ENCODE assay signal across 13 cellular contexts in the genomic region with DNA sequence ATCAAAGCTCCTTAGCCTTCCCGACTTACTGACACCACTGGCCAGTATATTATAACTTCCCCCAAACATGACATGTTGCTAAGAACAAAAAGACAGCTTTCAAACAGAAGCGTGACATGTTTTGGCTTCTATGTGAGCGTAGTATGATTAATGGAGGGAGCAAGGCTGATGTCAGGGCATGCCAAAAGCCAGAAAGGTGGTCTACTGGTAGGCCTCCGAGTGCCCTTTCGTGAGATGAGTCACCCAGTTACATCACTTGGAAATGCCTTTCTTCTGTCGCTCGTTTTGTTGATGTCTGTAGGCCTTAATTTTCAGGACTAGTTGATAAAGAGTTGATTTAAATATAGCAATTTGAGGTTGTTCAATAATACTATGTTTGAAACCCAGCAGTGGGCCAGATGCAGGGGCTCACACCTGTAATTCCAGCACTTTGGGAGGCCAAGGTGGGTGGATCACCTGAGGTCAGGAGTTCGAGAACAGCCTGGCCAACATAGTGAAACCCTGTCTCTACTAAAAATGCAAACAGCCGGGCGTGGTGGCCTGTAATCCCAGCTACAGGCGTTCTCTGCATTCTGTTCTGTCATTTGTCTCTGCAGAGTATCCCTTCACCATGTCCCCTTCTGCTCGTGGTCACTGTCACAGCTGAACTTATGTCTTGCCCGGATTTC. TPM values are rescaled to one million over a fixed set of nuclear protein-coding genes. Genes with fewer than 3 reads are reported as not detected.
DNase-seq lines count a peak whose midpoint lies in the region; ATAC-seq and TF ChIP-seq lines count a peak whose summit lies in the region.
"Had no signal": no experiment of that assay in that cellular context is flagged by ENCODE, and none has a peak within 500 bp of the region (broad histone marks: within the 10 kb centered on the region; RNA-seq: fewer than 3 reads in every experiment).

No MANE protein-coding gene starts in this region.

- ATAC-seq in RWPE2 (ENCODE audit: low read depth) (peak; percentile 14; the same call in 1 of the 3 replicates), HG02610 (IDR thresholded peaks at IDR 0.05; ENCODE audit: unreplicated experiment) (no peak), HG03520 (IDR thresholded peaks at IDR 0.05; ENCODE audit: unreplicated experiment) (no peak), HG02623 (IDR thresholded peaks at IDR 0.05; ENCODE audit: unreplicated experiment) (no peak)
- ATAC-seq: activated CD4-positive, CD25-positive, alpha-beta regulatory T cell treated with anti-CD3 and anti-CD28 coated beads, Interleukin-2, amount 50 U/mL, for 24 hours had no signal

- CTCF ChIA-PET in HEK293T (lab: Yijun Ruan, JAX), result interaction anchor here (0.6 to 1.2 kb wide), 3 partner anchors 8 to 57 kb away, joined by 3 read pairs; no protein-coding TSS in a partner anchor

- TF ChIP-seq POLR2A in esophagus squamous epithelium (IDR thresholded peaks at IDR 0.05), result no peak
- TF ChIP-seq POLR2A in sigmoid colon (IDR thresholded peaks at IDR 0.05), result no peak

- H3K4me3 ChIP-seq in RWPE2 (ENCODE audit: severe bottlenecking), result no peak overlapping the region
- H3K4me3 ChIP-seq in esophagus squamous epithelium, result no peak overlapping the region
- H3K4me3 ChIP-seq in sigmoid colon, result no peak overlapping the region
- H3K4me3 ChIP-seq in right atrium auricular region, result no peak overlapping the region
- H3K4me3 ChIP-seq: BLaER1 treated with 17β-estradiol and CSF1 and Interleukin-3, amounts not matched to agents 10 nM and 100 nM had no signal

- no peaks in the 10 kb centered on the region for H3K4me1 ChIP-seq in RWPE2 (ENCODE audit: insufficient read depth, poor library complexity, severe bottlenecking)
- H3K4me1 ChIP-seq in esophagus squamous epithelium, result peaks cover 0 to 41% (median 15%) of the 10 kb centered on the region in 3 donors
- peaks cover 0 to 88% (median 65%) of the 10 kb centered on the region in 4 donors for H3K4me1 ChIP-seq in sigmoid colon
- H3K4me1 ChIP-seq in right atrium auricular region, result peaks cover 0 to 23% of the 10 kb centered on the region in 2 donors

- no peak for DNase-seq in HEK293T (ENCODE audit: extremely low spot score)
- DNase-seq in RWPE2 (ENCODE audit: low spot score), result no peak
- no peak for DNase-seq in esophagus squamous epithelium (lab: John Stamatoyannopoulos, UW)
- DNase-seq in sigmoid colon, result no peak
- DNase-seq in right atrium auricular region (ENCODE audit: low spot score), result no peak
- DNase-seq: activated T-cell treated with anti-CD3 and anti-CD28 coated beads for 4 hours; naive B cell; stimulated activated naive CD4-positive, alpha-beta T cell treated with Interleukin-2 at 50 U/mL for 16 hours had no signal

- WGBS in esophagus squamous epithelium, 2 donors, result 41 to 61% methylated on average over 13 of the region's 13 CpGs
- WGBS in sigmoid colon, 2 donors, result 79 to 85% methylated on average over 13 of the region's 13 CpGs

- H3K27ac ChIP-seq in RWPE2 (ENCODE audit: poor library complexity, severe bottlenecking) (no peak overlapping the region), esophagus squamous epithelium (peak overlapping the region; percentile 18 to 73 (median 58)), sigmoid colon (peak overlapping the region; percentile 74 to 90 (median 79)), right atrium auricular region (peak overlapping the region in 1 of 2 donors; percentile 22)
- H3K27ac ChIP-seq: BLaER1 treated with 17β-estradiol and CSF1 and Interleukin-3, amounts not matched to agents 10 nM and 100 nM had no signal

- no peaks in the 10 kb centered on the region for H3K36me3 ChIP-seq in RWPE2 (ENCODE audit: low read depth)
- H3K36me3 ChIP-seq in esophagus squamous epithelium, result no peaks in the 10 kb centered on the region
- H3K36me3 ChIP-seq in sigmoid colon, result no peaks in the 10 kb centered on the region
- no peaks in the 10 kb centered on the region for H3K36me3 ChIP-seq in right atrium auricular region
- H3K36me3 ChIP-seq: BLaER1 treated with 17β-estradiol and CSF1 and Interleukin-3, amounts not matched to agents 10 nM and 100 nM had no signal

- TF ChIP-seq EP300 in sigmoid colon (IDR thresholded peaks at IDR 0.05), result no peak

- no peaks in the 10 kb centered on the region for H3K9me3 ChIP-seq in RWPE2 (ENCODE audit: severe bottlenecking)
- no peaks in the 10 kb centered on the region for H3K9me3 ChIP-seq in esophagus squamous epithelium
- H3K9me3 ChIP-seq in sigmoid colon, result no peaks in the 10 kb centered on the region
- H3K9me3 ChIP-seq in right atrium auricular region, result no peaks in the 10 kb centered on the region
- H3K9me3 ChIP-seq: BLaER1 treated with 17β-estradiol and CSF1 and Interleukin-3, amounts not matched to agents 10 nM and 100 nM had no signal

- TF ChIP-seq CTCF in RWPE2 (IDR thresholded peaks at IDR 0.05; ENCODE audit: poor library complexity, severe bottlenecking) (no peak), esophagus squamous epithelium (IDR thresholded peaks at IDR 0.05) (no peak), sigmoid colon (IDR thresholded peaks at IDR 0.05) (no peak), right atrium auricular region (IDR thresholded peaks at IDR 0.05) (no peak)

- H3K27me3 ChIP-seq in RWPE2 (ENCODE audit: insufficient read depth, poor library complexity, severe bottlenecking) (no peaks in the 10 kb centered on the region), esophagus squamous epithelium (no peaks in the 10 kb centered on the region), sigmoid colon (no peaks in the 10 kb centered on the region), right atrium auricular region (no peaks in the 10 kb centered on the region)
- H3K27me3 ChIP-seq: BLaER1 treated with 17β-estradiol and CSF1 and Interleukin-3, amounts not matched to agents 10 nM and 100 nM had no signal

- POLR2A ChIA-PET in HEK293T (lab: Yijun Ruan, JAX), result no interaction called here

- intact Hi-C loops in esophagus squamous epithelium (cut with DNase I) (no loop called here), sigmoid colon (cut with DNase I) (loop anchor here (5.0 kb wide), 1 partner anchor 135 kb away; no protein-coding TSS in a partner anchor)

TF ChIP-seq in HEK293T, 16 proteins besides CTCF, POLR2A, EP300 and RAD21:
- TF ChIP-seq SUZ12 (IDR thresholded peaks at IDR 0.05) (no peak), PKNOX1 (IDR thresholded peaks at IDR 0.05) (0 out of 2 replicates have a peak, but pooled peaks have one; percentile 14)
TF ChIP-seq in HEK293T: peak in this region for 1.

RNA-seq across cellular contexts. Expression of gene CNKSR3, which starts 53.3 kb away (rescaled TPM):
- total RNA-seq in esophagus squamous epithelium (10 to 100 TPM; 10.2 to 18.8 (median 13.8) TPM), sigmoid colon (10 to 100 TPM; 12.8 to 16.8 (median 14.4) TPM), right atrium auricular region (10 to 100 TPM; 11.5 to 16.8 TPM)
- polyA plus RNA-seq in sigmoid colon, result 10 to 100 TPM in 2 of 3 donors, 1 to 10 TPM in 1; 6.0 to 17.4 (median 15.3) TPM
